Comparison of ENCODE assay signal across 8 cellular contexts in the genomic region with DNA sequence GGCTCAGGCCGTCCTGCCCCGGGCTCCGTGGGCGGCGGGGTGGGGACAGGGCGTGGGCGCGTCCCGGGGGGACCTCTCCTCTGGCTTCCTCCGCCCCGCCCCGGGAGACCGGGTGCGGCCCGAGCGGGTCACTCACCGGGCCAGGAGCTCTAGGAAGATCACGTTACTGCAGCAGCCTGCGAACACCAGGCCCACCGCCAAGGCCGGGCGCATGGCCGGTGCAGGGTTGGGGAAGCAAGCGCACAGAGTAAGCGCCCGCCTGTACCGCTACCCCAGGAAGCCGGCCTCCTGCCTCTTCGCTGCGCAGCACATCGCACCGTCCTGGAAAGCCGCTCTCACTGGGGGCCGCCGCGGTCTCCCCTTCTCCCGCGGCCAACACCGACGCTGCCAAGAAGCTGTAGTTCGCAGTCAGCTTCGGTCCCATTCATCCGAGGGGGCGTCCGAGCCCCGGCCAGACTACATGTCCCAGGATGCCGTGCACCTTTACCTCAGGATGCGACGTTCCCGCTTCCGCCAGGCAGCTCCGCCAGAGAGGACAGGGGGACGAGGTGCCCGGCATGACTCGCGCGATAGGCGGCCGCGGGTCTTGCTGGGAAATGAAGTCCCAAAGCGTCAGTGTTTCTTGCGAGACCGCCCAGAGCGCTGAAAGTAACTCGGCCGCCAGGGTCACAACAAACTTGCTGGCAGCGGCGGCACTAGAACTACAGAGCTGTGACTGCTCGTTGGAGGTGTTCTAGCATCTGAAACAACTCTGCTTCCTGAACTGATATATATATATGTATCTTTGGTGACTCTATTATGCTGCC. TPM values are rescaled to one million over a fixed set of nuclear protein-coding genes. Genes with fewer than 3 reads are reported as not detected.
DNase-seq lines count a peak whose midpoint lies in the region; ATAC-seq and TF ChIP-seq lines count a peak whose summit lies in the region.

A gene with protein sequence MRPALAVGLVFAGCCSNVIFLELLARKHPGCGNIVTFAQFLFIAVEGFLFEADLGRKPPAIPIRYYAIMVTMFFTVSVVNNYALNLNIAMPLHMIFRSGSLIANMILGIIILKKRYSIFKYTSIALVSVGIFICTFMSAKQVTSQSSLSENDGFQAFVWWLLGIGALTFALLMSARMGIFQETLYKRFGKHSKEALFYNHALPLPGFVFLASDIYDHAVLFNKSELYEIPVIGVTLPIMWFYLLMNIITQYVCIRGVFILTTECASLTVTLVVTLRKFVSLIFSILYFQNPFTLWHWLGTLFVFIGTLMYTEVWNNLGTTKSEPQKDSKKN (minus strand): TSS at position 392 of the 806 bp plus-strand sequence. CDS start 179 bp downstream, at position 213.

- H3K27ac ChIP-seq in Panc1 (ENCODE audit: low read length) (peak within 1 kb of the TSS; percentile 78), muscle layer of colon (ENCODE audit: low read depth, low read length) (peak within 1 kb of the TSS; percentile 81)

- in situ Hi-C loops in Panc1 (cut with HindIII; ENCODE audit: low pct_unique_long_range_greater_than_20kb, low sequenced_read_pairs) = no loop called here

- 0 out of 2 replicates have a peak, but pooled peaks have one; percentile 4 for TF ChIP-seq CTCF in Panc1 (IDR thresholded peaks at IDR 0.05)

- H3K9me3 Mint-ChIP-seq in activated T-cell treated with anti-CD3 and anti-CD28 coated beads, Interleukin-2, amount 50 U/mL, for 4 hours = no peaks in the 10 kb centered on the region

- H3K4me1 ChIP-seq in Panc1 (ENCODE audit: control insufficient read depth, insufficient read depth, low read length) = peaks cover 9% of the 10 kb centered on the region
- H3K4me1 ChIP-seq in muscle layer of colon (ENCODE audit: insufficient read depth, low read length) = peaks cover 15% of the 10 kb centered on the region

- POLR2A ChIA-PET in Panc1 (lab: Charles Lee) = no interaction called here

- H3K27me3 ChIP-seq in Panc1 (ENCODE audit: control insufficient read depth, insufficient read depth, low read length) = no peaks in the 10 kb centered on the region
- H3K27me3 ChIP-seq in muscle layer of colon (ENCODE audit: control insufficient read depth in 1 of 2, insufficient read depth in 2 of 2, low read length in 2 of 2) = no peaks in the 10 kb centered on the region

- ATAC-seq in GM21723 (IDR thresholded peaks at IDR 0.05; ENCODE audit: unreplicated experiment) (peak; percentile 99), Panc1 (peak; percentile 100), esophagus mucosa (peak; percentile 99)
- peak; percentile 99 to 100 for ATAC-seq in activated T-cell treated with anti-CD3 and anti-CD28 coated beads, Interleukin-2, amount 50 U/mL, for 4 hours

- H3K27me3 Mint-ChIP-seq in activated T-cell treated with anti-CD3 and anti-CD28 coated beads, Interleukin-2, amount 50 U/mL, for 4 hours (ENCODE audit: low read depth) = peaks cover 6% of the 10 kb centered on the region

- CTCF ChIA-PET in Panc1 (lab: Charles Lee) = interaction anchor here (0.6 to 0.7 kb wide), 2 partner anchors 108 to 176 kb away, joined by 3 to 4 read pairs; no protein-coding TSS in a partner anchor

- DNase-seq in DMS79 treated with DMSO at 0.1 percent for 48 hours (lab: John Stamatoyannopoulos, UW) = peak; percentile 94
- DNase-seq in KG1 (lab: John Stamatoyannopoulos, UW) = peak; percentile 51
- DNase-seq in Panc1 (ENCODE audit: low read depth, low spot score) = peak; percentile 89
- peak; percentile 89 for DNase-seq in activated T-cell treated with anti-CD3 and anti-CD28 coated beads, Interleukin-2, amount 50 U/mL, for 4 hours
- peak; percentile 86 for DNase-seq in stimulated activated CD8-positive, alpha-beta memory T cell treated with anti-CD3 and anti-CD28 coated beads, Interleukin-7, amount 100 ng/mL, for 24 hours (ENCODE audit: low read depth)

- no TSS peak for BruUV-seq in Panc1 (replicated peaks; lab: Mats Ljungman, UMichigan)

- no peaks in the 10 kb centered on the region for H3K36me3 Mint-ChIP-seq in activated T-cell treated with anti-CD3 and anti-CD28 coated beads, Interleukin-2, amount 50 U/mL, for 4 hours (ENCODE audit: insufficient read depth)

- H3K36me3 ChIP-seq in Panc1 (ENCODE audit: control insufficient read depth, insufficient read depth, low read length) = no peaks in the 10 kb centered on the region
- no peaks in the 10 kb centered on the region for H3K36me3 ChIP-seq in muscle layer of colon (ENCODE audit: insufficient read depth, low read length)

- H3K4me3 ChIP-seq in Panc1 (ENCODE audit: low read depth in 2 of 2, low read length in 2 of 2) (peak within 1 kb of the TSS; percentile 85 to 88), muscle layer of colon (ENCODE audit: low read depth in 1 of 2, low read length in 2 of 2) (peak within 1 kb of the TSS; percentile 82 to 86)

- H3K4me1 Mint-ChIP-seq in activated T-cell treated with anti-CD3 and anti-CD28 coated beads, Interleukin-2, amount 50 U/mL, for 4 hours (ENCODE audit: low read depth) = peaks cover 14% of the 10 kb centered on the region

- intact Hi-C loops in Panc1 (cut with micrococcal nuclease; ENCODE audit: unreplicated experiment) = no loop called here

- peak within 1 kb of the TSS; percentile 69 for H3K9ac ChIP-seq in muscle layer of colon (ENCODE audit: low read length)

- H3K9me3 ChIP-seq in Panc1 (ENCODE audit: control insufficient read depth, insufficient read depth, low read depth, low read length) (no peaks in the 10 kb centered on the region), muscle layer of colon (ENCODE audit: low read length) (no peaks in the 10 kb centered on the region)

- H3K4me3 Mint-ChIP-seq in activated T-cell treated with anti-CD3 and anti-CD28 coated beads, Interleukin-2, amount 50 U/mL, for 4 hours = peak within 1 kb of the TSS; percentile 95

RNA-seq across cellular contexts. Expression of the gene that starts here (rescaled TPM):
- total RNA-seq in Panc1 (2021; ENCODE audit: unreplicated experiment) (21.6 TPM), esophagus mucosa (7.2 TPM)
- 13.4 TPM for polyA plus RNA-seq in Panc1 (2012; ENCODE audit: insufficient read length)
- 10 to 100 TPM; 21.7 to 24.9 (median 22.7) TPM for total RNA-seq in activated T-cell treated with anti-CD3 and anti-CD28 coated beads, Interleukin-2, amount 50 U/mL, for 4 hours

Comparison
In these comparisons a context has a peak if more than half of its experiments do, and no peak if none do; other contexts are left out.
1. Peak in every context shown above with its lines: DNase-seq, ATAC-seq, H3K4me3 ChIP-seq and H3K27ac ChIP-seq.